ENCODE assay signal across 1 cellular context in the genomic region with DNA sequence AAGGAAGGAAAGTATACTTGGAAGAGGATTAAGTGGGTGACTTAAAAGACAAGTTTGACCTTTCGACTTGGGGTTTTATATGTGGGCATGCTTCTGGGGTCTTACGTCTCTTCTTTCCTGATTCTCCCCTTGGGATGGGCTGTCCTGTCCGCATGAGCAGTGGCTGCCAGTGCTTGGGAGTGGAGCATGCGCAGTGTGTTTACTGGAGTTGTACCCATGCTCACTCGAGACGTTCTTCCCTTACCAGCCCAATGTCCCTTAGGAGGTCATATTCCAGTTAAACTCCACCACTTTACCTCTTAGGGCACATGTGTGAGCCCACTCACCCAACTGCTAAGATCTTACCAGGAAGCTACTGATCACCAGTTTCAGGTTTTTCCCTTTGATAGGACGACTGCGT.
TF ChIP-seq lines count a peak whose summit lies in the region.

No MANE protein-coding gene starts in this region.

TF ChIP-seq in HepG2, 621 proteins besides CTCF, POLR2A, EP300 and RAD21:
- TF ChIP-seq MEIS2 (CRISPR knock-in tag; IDR thresholded peaks at IDR 0.05) (no peak), NR2F1 (CRISPR knock-in tag; IDR thresholded peaks at IDR 0.05) (no peak), NFE2L2 (IDR thresholded peaks at IDR 0.05; ENCODE audit: low read length) (no peak), ZBTB8A (CRISPR knock-in tag; IDR thresholded peaks at IDR 0.05; ENCODE audit: borderline replicate concordance, low read depth) (no peak), ZNF563 (CRISPR knock-in tag; IDR thresholded peaks at IDR 0.05) (no peak), MAFK (conservative IDR thresholded peaks at IDR 0.05 in 1 of 2, IDR thresholded peaks at IDR 0.05 in 1 of 2; ENCODE audit: low read length in 2 of 2) (no peak), SP5 (CRISPR knock-in tag; IDR thresholded peaks at IDR 0.05; ENCODE audit: borderline replicate concordance, low read depth) (no peak), ELF1 (CRISPR knock-in tag; IDR thresholded peaks at IDR 0.05) (no peak), MAF1 (CRISPR knock-in tag; IDR thresholded peaks at IDR 0.05; ENCODE audit: borderline replicate concordance) (no peak), FOXA3 (CRISPR knock-in tag; IDR thresholded peaks at IDR 0.05) (no peak), JUNB (CRISPR knock-in tag; IDR thresholded peaks at IDR 0.05; ENCODE audit: borderline replicate concordance) (no peak)
- TF ChIP-seq, protein P1, sequence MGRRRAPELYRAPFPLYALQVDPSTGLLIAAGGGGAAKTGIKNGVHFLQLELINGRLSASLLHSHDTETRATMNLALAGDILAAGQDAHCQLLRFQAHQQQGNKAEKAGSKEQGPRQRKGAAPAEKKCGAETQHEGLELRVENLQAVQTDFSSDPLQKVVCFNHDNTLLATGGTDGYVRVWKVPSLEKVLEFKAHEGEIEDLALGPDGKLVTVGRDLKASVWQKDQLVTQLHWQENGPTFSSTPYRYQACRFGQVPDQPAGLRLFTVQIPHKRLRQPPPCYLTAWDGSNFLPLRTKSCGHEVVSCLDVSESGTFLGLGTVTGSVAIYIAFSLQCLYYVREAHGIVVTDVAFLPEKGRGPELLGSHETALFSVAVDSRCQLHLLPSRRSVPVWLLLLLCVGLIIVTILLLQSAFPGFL (CRISPR knock-in tag; IDR thresholded peaks at IDR 0.05): no peak
